2 cellular contexts compared by ENCODE assay signal in the genomic region with DNA sequence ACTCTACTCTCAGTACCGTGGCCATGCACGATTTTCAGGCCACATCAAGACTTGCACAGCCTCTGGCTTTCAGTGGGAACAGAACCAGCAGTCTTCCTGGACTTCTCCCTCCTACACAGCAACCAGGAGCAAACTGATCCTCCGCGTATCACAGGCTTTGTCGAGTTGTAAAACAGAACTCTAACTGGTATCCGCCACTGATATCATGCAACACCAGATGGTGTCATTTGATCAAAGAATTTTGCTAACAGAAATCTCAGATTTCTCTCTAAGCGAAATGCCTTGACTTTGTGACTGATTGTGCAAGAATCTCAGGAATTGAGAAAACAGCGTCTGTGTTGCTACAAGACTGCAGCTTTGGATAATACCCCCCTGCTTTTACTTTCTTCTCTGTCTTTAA.
TF ChIP-seq lines count a peak whose summit lies in the region.

No MANE protein-coding gene starts in this region.

TF ChIP-seq in IMR-90, 13 proteins besides CTCF, POLR2A, EP300 and RAD21:
- TF ChIP-seq SMC3 (IDR thresholded peaks at IDR 0.05; ENCODE audit: low read depth, low read length), result peak; percentile 76
- 0 out of 2 replicates have a peak, but pooled peaks have one; percentile 22 for TF ChIP-seq RFX5 (IDR thresholded peaks at IDR 0.05; ENCODE audit: low read depth, low read length)
- peak; percentile 100 for TF ChIP-seq CEBPB (IDR thresholded peaks at IDR 0.05; ENCODE audit: low read depth, low read length)
- peak; percentile 55; the same call in 1 of the 2 replicates for TF ChIP-seq FOS (IDR thresholded peaks at IDR 0.05; ENCODE audit: low read depth, low read length)
- TF ChIP-seq CHD1 (IDR thresholded peaks at IDR 0.05; ENCODE audit: low read depth, low read length), result no peak

TF ChIP-seq in HepG2, 621 proteins besides CTCF, POLR2A, EP300 and RAD21:
- TF ChIP-seq CEBPG (CRISPR knock-in tag; IDR thresholded peaks at IDR 0.05) (peak; percentile 27; the same call in 1 of the 2 replicates), ZNF777 (CRISPR knock-in tag; IDR thresholded peaks at IDR 0.05) (no peak), CEBPB (IDR thresholded peaks at IDR 0.05; ENCODE audit: borderline replicate concordance, low read depth, low read length) (peak; percentile 90)
TF ChIP-seq in HepG2: peak in this region for 2.
